ENCODE assay signal across 30 cellular contexts in genomic region chr5:77993141-77993540, GRCh38.
DNase-seq lines count a peak whose midpoint lies in the region; ATAC-seq and FAIRE-seq lines count a peak whose summit lies in the region.
"Had no signal": no experiment of that assay in that cellular context is flagged by ENCODE, and none has a peak within 500 bp of the region (broad histone marks: within the 10 kb centered on the region; RNA-seq: fewer than 3 reads in every experiment).

No MANE protein-coding gene starts in this region.

- H3K27me3 ChIP-seq in layer of hippocampus (ENCODE audit: control insufficient read depth, insufficient read depth, low read length), result no peaks in the 10 kb centered on the region
- H3K27me3 ChIP-seq: BLaER1 treated with 17β-estradiol and CSF1 and Interleukin-3, amounts not matched to agents 10 nM and 100 nM; brain microvascular endothelial cell; esophagus muscularis mucosa; gastroesophageal sphincter; SJSA1; spleen; suprapubic skin had no signal

- H3K27ac ChIP-seq in layer of hippocampus (ENCODE audit: low read depth, low read length), result peak overlapping the region; percentile 96
- H3K27ac ChIP-seq: BLaER1 treated with 17β-estradiol and CSF1 and Interleukin-3, amounts not matched to agents 10 nM and 100 nM; brain microvascular endothelial cell; esophagus muscularis mucosa; gastroesophageal sphincter; SJSA1; suprapubic skin had no signal

- no peak for ATAC-seq in GM18517 (IDR thresholded peaks at IDR 0.05; ENCODE audit: unreplicated experiment)
- ATAC-seq: activated CD4-positive, alpha-beta T cell treated with anti-CD3 and anti-CD28 coated beads for 36 hours; activated naive CD8-positive, alpha-beta T cell treated with anti-CD3 and anti-CD28 coated beads, Interleukin-2, amount 50 U/mL, for 24 hours; gastroesophageal sphincter; GM12878; HepG2; left ventricle myocardium superior; natural killer cell treated with Interleukin-12 subunit alpha and Interleukin-12 subunit beta and Interleukin-15 and Interleukin-18, amount 100 ng/mL, for 72 hours; right cardiac atrium; stimulated activated memory B cell treated with anti-CD40 and anti-IgM and Interleukin-4, amounts not matched to agents 10 μg/mL and 1 μg/mL and 100 μg/mL, for 72 hours had no signal

- no peak for FAIRE-seq in frontal cortex (lab: Jason Lieb, UNC)
- FAIRE-seq: GM12878, HepG2, islet of Langerhans had no signal

- peak; percentile 60 for DNase-seq in COR-L47 (lab: John Stamatoyannopoulos, UW)
- peak; percentile 58 for DNase-seq in NCI-H1105 treated with DMSO at 0.1 percent for 48 hours (lab: John Stamatoyannopoulos, UW)
- peak; percentile 16 to 58 for DNase-seq in SHP77 (lab: John Stamatoyannopoulos, UW)
- DNase-seq in HT-29 (ENCODE audit: low spot score), result no peak
- no peak for DNase-seq in frontal cortex (ENCODE audit: low spot score in 2 of 2)
- DNase-seq: activated CD4-positive, alpha-beta T cell treated with anti-CD3 and anti-CD28 coated beads for 36 hours; activated gamma-delta T cell treated with Interleukin-2 at 50 U/mL for 16 hours; activated naive CD8-positive, alpha-beta T cell treated with anti-CD3 and anti-CD28 coated beads, Interleukin-2, amount 50 U/mL, for 24 hours; activated T-cell treated with anti-CD3 and anti-CD28 coated beads, Interleukin-2, amount 50 U/mL, for 24 hours; brain microvascular endothelial cell; Caco-2; DND-41; Kasumi-1; left ventricle myocardium superior; right cardiac atrium; spleen; stimulated activated CD4-positive, alpha-beta T cell treated with anti-CD3 and anti-CD28 coated beads, Interleukin-2, amount 100 ng/mL, for 48 hours; T-helper 1 cell had no signal

Comparison
In these comparisons a context has a peak if more than half of its experiments do, and no peak if none do; other contexts are left out.
1. DNase-seq: peak in COR-L47 (single experiment), NCI-H1105 treated with DMSO at 0.1 percent for 48 hours (single experiment) and SHP77 (2 of 2); none in HT-29 (single experiment) and frontal cortex (0 of 2).